ENCODE assay signal across 28 cellular contexts in the genomic region with DNA sequence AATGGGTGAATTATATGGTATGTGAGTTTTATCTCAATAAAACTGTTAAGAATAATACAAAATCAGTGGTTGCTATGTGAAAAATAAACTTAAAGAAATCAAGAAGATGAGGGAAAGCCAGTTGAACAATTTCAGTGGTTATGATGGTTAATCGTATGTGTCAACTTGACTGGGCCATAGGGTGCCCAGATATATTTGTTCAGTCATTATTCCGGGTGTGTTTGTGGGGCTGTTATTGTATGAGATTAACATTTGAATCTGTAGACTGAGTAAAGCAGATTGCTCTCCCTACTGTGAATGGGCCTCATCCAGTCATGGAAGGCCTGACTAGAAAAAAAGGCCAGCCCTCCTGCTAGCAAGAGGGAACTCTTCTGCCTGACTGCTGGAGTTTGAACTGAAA.
"Had no signal": no experiment of that assay in that cellular context is flagged by ENCODE, and none has a peak within 500 bp of the region (broad histone marks: within the 10 kb centered on the region; RNA-seq: fewer than 3 reads in every experiment).

No MANE protein-coding gene starts in this region.

- H3K36me3 ChIP-seq: left lung, lower lobe of right lung, pancreas, prostate gland, suprapubic skin, thoracic aorta, tibial artery, upper lobe of right lung had no signal

- H3K4me3 ChIP-seq: left lung, lower lobe of right lung, mucosa of descending colon, pancreas, prostate gland, skin epidermis, suprapubic skin, thoracic aorta, tibial artery, upper lobe of right lung had no signal

- H3K27me3 ChIP-seq: left lung, pancreas, suprapubic skin, tibial artery, upper lobe of right lung had no signal

- H3K27ac ChIP-seq: left lung, lower lobe of right lung, pancreas, prostate gland, skin epidermis, suprapubic skin, upper lobe of right lung had no signal

- H3K4me1 Mint-ChIP-seq: naive thymus-derived CD4-positive, alpha-beta T cell had no signal

- H3K9me3 ChIP-seq: lower lobe of right lung, mucosa of descending colon, pancreas, prostate gland, thoracic aorta, tibial artery, upper lobe of right lung had no signal

- DNase-seq: hippocampal formation; kidney glomerular epithelial cell; left colon; left lung; lower lobe of right lung; mesendoderm; mucosa of descending colon; naive thymus-derived CD4-positive, alpha-beta T cell; pancreas; posterior cingulate gyrus; retina; right cardiac atrium; stimulated activated CD4-positive, alpha-beta T cell treated with anti-CD3 and anti-CD28 coated beads, Interleukin-12 subunit alpha, Interleukin-12 subunit beta, amount 100 ng/mL, for 4 hours; stimulated activated CD4-positive, alpha-beta T cell treated with anti-CD3 and anti-CD28 coated beads, Interleukin-15, amount 100 ng/mL, for 24 hours; stimulated activated CD4-positive, alpha-beta T cell treated with anti-CD3 and anti-CD28 coated beads, Interleukin-2, amount 100 ng/mL, for 24 hours; stimulated activated CD4-positive, alpha-beta T cell treated with anti-CD3 and anti-CD28 coated beads, Interleukin-4, amount 100 ng/mL, for 1 hour; stimulated activated naive CD4-positive, alpha-beta T cell; tibial artery; trophoblast cell; upper lobe of right lung had no signal

- ATAC-seq: left colon; left lung; lower lobe of right lung; mucosa of descending colon; naive thymus-derived CD4-positive, alpha-beta T cell; natural killer cell treated with Interleukin-12 subunit alpha and Interleukin-12 subunit beta and Interleukin-15 and Interleukin-18, amount 100 ng/mL, for 72 hours; pancreas; right cardiac atrium; sciatic nerve; upper lobe of right lung had no signal

- H3K27me3 Mint-ChIP-seq: naive thymus-derived CD4-positive, alpha-beta T cell; natural killer cell treated with Interleukin-12 subunit alpha and Interleukin-12 subunit beta and Interleukin-15 and Interleukin-18, amount 100 ng/mL, for 72 hours; stimulated activated naive CD8-positive, alpha-beta T cell treated with anti-CD3 and anti-CD28 coated beads, Interleukin-15, Interleukin-2, amounts not matched to agents 100 ng/mL and 50 ng/mL, for 24 hours had no signal

- H3K4me1 ChIP-seq: left lung, lower lobe of right lung, pancreas, prostate gland, upper lobe of right lung had no signal

- H3K4me3 Mint-ChIP-seq: mesothelial cell of epicardium; naive thymus-derived CD4-positive, alpha-beta T cell; natural killer cell treated with Interleukin-12 subunit alpha and Interleukin-12 subunit beta and Interleukin-15 and Interleukin-18, amount 100 ng/mL, for 72 hours; stimulated activated naive CD8-positive, alpha-beta T cell treated with anti-CD3 and anti-CD28 coated beads, Interleukin-15, Interleukin-2, amounts not matched to agents 100 ng/mL and 50 ng/mL, for 24 hours had no signal

- H3K27ac Mint-ChIP-seq: mesothelial cell of epicardium; natural killer cell treated with Interleukin-12 subunit alpha and Interleukin-12 subunit beta and Interleukin-15 and Interleukin-18, amount 100 ng/mL, for 72 hours; stimulated activated naive CD8-positive, alpha-beta T cell treated with anti-CD3 and anti-CD28 coated beads, Interleukin-15, Interleukin-2, amounts not matched to agents 100 ng/mL and 50 ng/mL, for 24 hours had no signal
